In the genomic region with DNA sequence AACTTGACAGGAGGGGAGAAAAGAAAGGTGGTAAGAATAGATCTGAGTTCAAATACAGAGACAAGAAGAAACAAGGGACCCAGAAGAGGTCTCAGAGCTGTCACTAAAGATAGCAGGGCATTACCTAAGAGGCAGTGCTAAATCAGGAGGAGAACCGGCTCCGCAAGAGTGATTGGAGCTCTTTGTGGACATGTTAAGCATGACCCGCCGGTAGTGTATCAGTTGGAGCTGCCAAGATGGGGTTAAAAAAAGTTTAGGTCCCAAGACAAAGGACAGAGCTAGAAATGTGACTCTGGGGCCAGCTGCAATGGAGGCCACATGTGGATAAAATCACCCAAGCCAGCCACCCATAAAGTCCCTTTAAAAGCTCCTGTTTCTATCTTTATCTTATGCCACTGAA, we compare ENCODE assay signal across 18 cellular contexts.
A peak's percentile ranks its signal among the peaks of the same experiment; 100 is the strongest.
DNase-seq lines count a peak whose midpoint lies in the region; FAIRE-seq and TF ChIP-seq lines count a peak whose summit lies in the region.
"Had no signal": no experiment of that assay in that cellular context is flagged by ENCODE, and none has a peak within 500 bp of the region (broad histone marks: within the 10 kb centered on the region; RNA-seq: fewer than 3 reads in every experiment).

No MANE protein-coding gene starts in this region.

- H3K4me2 ChIP-seq in BLaER1 treated with 17β-estradiol and CSF1 and Interleukin-3, amounts not matched to agents 10 nM and 100 nM: peak overlapping the region in 8 of 11 experiments; percentile 8 to 54 (median 35); a peak in 12 of 22 replicates

- H3K4me1 ChIP-seq in BLaER1 treated with 17β-estradiol and CSF1 and Interleukin-3, amounts not matched to agents 10 nM and 100 nM: peaks cover 0 to 51% (median 22%) of the 10 kb centered on the region in 10 experiments; a peak in 11 of 20 replicates
- peaks cover 0 to 67% (median 62%) of the 10 kb centered on the region in 4 donors for H3K4me1 ChIP-seq in sigmoid colon

- H3K27ac ChIP-seq in BLaER1 treated with 17β-estradiol and CSF1 and Interleukin-3, amounts not matched to agents 10 nM and 100 nM: no peak overlapping the region
- peak overlapping the region in 3 of 4 donors; percentile 71 to 88 (median 83) for H3K27ac ChIP-seq in sigmoid colon
- H3K27ac ChIP-seq: GM23248 had no signal

- H4K20me1 ChIP-seq in BLaER1 treated with 17β-estradiol and CSF1 and Interleukin-3, amounts not matched to agents 10 nM and 100 nM: no peaks in the 10 kb centered on the region

- H3K27me3 Mint-ChIP-seq in mesothelial cell of epicardium (ENCODE audit: low read depth): no peaks in the 10 kb centered on the region
- no peaks in the 10 kb centered on the region for H3K27me3 Mint-ChIP-seq in activated naive CD8-positive, alpha-beta T cell treated with anti-CD3 and anti-CD28 coated beads for 36 hours

- H3K4me1 Mint-ChIP-seq in mesothelial cell of epicardium: peaks cover 47% of the 10 kb centered on the region
- peaks cover 5% of the 10 kb centered on the region for H3K4me1 Mint-ChIP-seq in activated naive CD8-positive, alpha-beta T cell treated with anti-CD3 and anti-CD28 coated beads for 36 hours

- no peak for FAIRE-seq in RCC 7860 (lab: Jason Lieb, UNC)
- FAIRE-seq: A204.1, HTR-8/SVneo had no signal

- intact Hi-C loops in sigmoid colon (cut with DNase I): loop anchor here (5.0 kb wide), 1 partner anchor 93 kb away; a partner anchor contains a TSS

- TF ChIP-seq POLR2A in sigmoid colon (IDR thresholded peaks at IDR 0.05): no peak

- peak; percentile 7 for DNase-seq in epithelial cell of esophagus (ENCODE audit: low read depth)
- no peak for DNase-seq in mesothelial cell of epicardium (ENCODE audit: low spot score in 2 of 2, unreplicated experiment in 2 of 2)
- no peak for DNase-seq in sigmoid colon
- DNase-seq in activated naive CD8-positive, alpha-beta T cell treated with anti-CD3 and anti-CD28 coated beads for 36 hours: no peak
- no peak for DNase-seq in RCC 7860 (ENCODE audit: low spot score)
- DNase-seq in HK-2 (ENCODE audit: unreplicated experiment): no peak
- DNase-seq in UCSD-AML1 (lab: John Stamatoyannopoulos, UW; ENCODE audit: unreplicated experiment): no peak
- DNase-seq: Caco-2, GF-D8, GM23248, MV-4-11, NCI-H2107, NCI-H446, NCI-H774, SHP77 had no signal

- H3K9ac ChIP-seq in BLaER1 treated with 17β-estradiol and CSF1 and Interleukin-3, amounts not matched to agents 10 nM and 100 nM: no peak overlapping the region
- H3K9ac ChIP-seq: GM23248 had no signal

- H3K4me3 Mint-ChIP-seq in mesothelial cell of epicardium: no peak overlapping the region
- no peak overlapping the region for H3K4me3 Mint-ChIP-seq in activated naive CD8-positive, alpha-beta T cell treated with anti-CD3 and anti-CD28 coated beads for 36 hours

- H3K36me3 Mint-ChIP-seq in mesothelial cell of epicardium: peaks cover 14% of the 10 kb centered on the region
- no peaks in the 10 kb centered on the region for H3K36me3 Mint-ChIP-seq in activated naive CD8-positive, alpha-beta T cell treated with anti-CD3 and anti-CD28 coated beads for 36 hours

- H3K27me3 ChIP-seq in BLaER1 treated with 17β-estradiol and CSF1 and Interleukin-3, amounts not matched to agents 10 nM and 100 nM: no peaks in the 10 kb centered on the region
- no peaks in the 10 kb centered on the region for H3K27me3 ChIP-seq in sigmoid colon

- WGBS in sigmoid colon, 2 donors: 90 to 95% methylated on average over 4 of the region's 4 CpGs

- peak overlapping the region; percentile 68 for H3K27ac Mint-ChIP-seq in mesothelial cell of epicardium
- no peak overlapping the region for H3K27ac Mint-ChIP-seq in activated naive CD8-positive, alpha-beta T cell treated with anti-CD3 and anti-CD28 coated beads for 36 hours

- no peaks in the 10 kb centered on the region for H3K9me3 Mint-ChIP-seq in mesothelial cell of epicardium
- no peaks in the 10 kb centered on the region for H3K9me3 Mint-ChIP-seq in activated naive CD8-positive, alpha-beta T cell treated with anti-CD3 and anti-CD28 coated beads for 36 hours

- peaks cover 0 to 40% (median 4%) of the 10 kb centered on the region in 11 experiments; a peak in 10 of 22 replicates for H3K36me3 ChIP-seq in BLaER1 treated with 17β-estradiol and CSF1 and Interleukin-3, amounts not matched to agents 10 nM and 100 nM
- peaks cover 0 to 3% (median 0%) of the 10 kb centered on the region in 4 donors for H3K36me3 ChIP-seq in sigmoid colon

- TF ChIP-seq EP300 in sigmoid colon (IDR thresholded peaks at IDR 0.05): peak in 1 of 4 donors; percentile 24

- TF ChIP-seq CTCF in epithelial cell of esophagus (IDR thresholded peaks at IDR 0.05; ENCODE audit: insufficient read depth, low read depth, low read length, missing control alignments) (no peak), mesothelial cell of epicardium (IDR thresholded peaks at IDR 0.05; ENCODE audit: unreplicated experiment) (no peak), sigmoid colon (IDR thresholded peaks at IDR 0.05) (no peak)

- no peaks in the 10 kb centered on the region for H3K9me3 ChIP-seq in BLaER1 treated with 17β-estradiol and CSF1 and Interleukin-3, amounts not matched to agents 10 nM and 100 nM (replicated peaks in 1 of 11)
- H3K9me3 ChIP-seq in sigmoid colon: no peaks in the 10 kb centered on the region
- H3K9me3 ChIP-seq: Caco-2 had no signal

- no peak overlapping the region for H3K4me3 ChIP-seq in BLaER1 treated with 17β-estradiol and CSF1 and Interleukin-3, amounts not matched to agents 10 nM and 100 nM
- H3K4me3 ChIP-seq in epithelial cell of esophagus (ENCODE audit: low read length) (no peak overlapping the region), sigmoid colon (no peak overlapping the region)
- H3K4me3 ChIP-seq: GM23248 had no signal

Comparison
In these comparisons a context has a peak if more than half of its experiments do, and no peak if none do; other contexts are left out.
1. H3K27ac ChIP-seq: peak in sigmoid colon (3 of 4); none in BLaER1 treated with 17β-estradiol and CSF1 and Interleukin-3, amounts not matched to agents 10 nM and 100 nM (0 of 11).